1 cellular context compared by ENCODE assay signal in the genomic region with DNA sequence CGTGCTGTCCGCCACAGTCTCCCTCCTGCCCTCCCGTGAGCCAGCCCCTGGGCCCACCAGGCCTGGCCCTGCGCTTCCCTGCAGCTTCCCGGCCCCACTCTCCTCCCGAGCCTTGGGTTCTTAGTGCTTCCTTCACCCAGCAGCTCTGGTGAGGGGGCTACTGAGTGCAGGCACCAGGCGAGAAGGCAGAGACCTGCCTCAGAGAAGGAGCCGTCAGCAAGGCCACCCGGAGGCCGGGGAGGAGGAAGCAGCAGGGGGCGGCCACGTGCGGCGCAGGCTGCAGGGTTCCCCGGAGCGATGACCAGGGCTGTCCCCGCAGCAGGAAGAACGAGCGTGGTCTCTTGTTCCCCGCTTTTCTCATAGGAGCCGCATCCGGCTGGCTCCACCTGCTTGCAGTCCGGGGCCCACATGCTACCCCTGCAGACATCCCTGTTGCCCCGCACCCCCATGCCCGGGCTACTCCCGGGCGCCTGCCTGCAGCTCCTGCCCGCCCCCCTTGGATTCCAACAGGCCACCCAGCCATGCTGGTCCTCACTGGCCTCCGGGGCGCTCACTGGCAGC.
TF ChIP-seq lines count a peak whose summit lies in the region.

No MANE protein-coding gene starts in this region.

TF ChIP-seq in HepG2, 621 proteins besides CTCF, POLR2A, EP300 and RAD21 (continued from another document and continues in another):
- no peak for TF ChIP-seq KDM3A (CRISPR knock-in tag; IDR thresholded peaks at IDR 0.05; ENCODE audit: low read depth)
- peak; percentile 90 for TF ChIP-seq ZNF616 (CRISPR knock-in tag; IDR thresholded peaks at IDR 0.05; ENCODE audit: low read depth)
- peak; percentile 71; the same call in 1 of the 2 replicates for TF ChIP-seq GLI4 (CRISPR knock-in tag; IDR thresholded peaks at IDR 0.05; ENCODE audit: borderline replicate concordance)
- no peak for TF ChIP-seq MTA1 (CRISPR knock-in tag; IDR thresholded peaks at IDR 0.05; ENCODE audit: borderline replicate concordance)
- TF ChIP-seq SRSF4 (IDR thresholded peaks at IDR 0.05; ENCODE audit: low read depth, low read length, poor library complexity, severe bottlenecking), result no peak
- peak; percentile 38 for TF ChIP-seq RARA (CRISPR knock-in tag; IDR thresholded peaks at IDR 0.05)
- no peak for TF ChIP-seq SP1 (IDR thresholded peaks at IDR 0.05)
- TF ChIP-seq SP1 (CRISPR knock-in tag; IDR thresholded peaks at IDR 0.05), result no peak
- no peak for TF ChIP-seq ZNF260 (CRISPR knock-in tag; IDR thresholded peaks at IDR 0.05; ENCODE audit: borderline replicate concordance, low read depth)
- TF ChIP-seq ZNF775 (CRISPR knock-in tag; IDR thresholded peaks at IDR 0.05; ENCODE audit: borderline replicate concordance), result 0 out of 2 replicates have a peak, but pooled peaks have one; percentile 44
- no peak; the same call in 1 of the 2 replicates for TF ChIP-seq FOXJ3 (CRISPR knock-in tag; IDR thresholded peaks at IDR 0.05; ENCODE audit: borderline replicate concordance)
- TF ChIP-seq PHB2 (IDR thresholded peaks at IDR 0.05; ENCODE audit: partially characterized antibody), result no peak
- 0 out of 2 replicates have a peak, but pooled peaks have one; percentile 45 for TF ChIP-seq ZNF501 (CRISPR knock-in tag; IDR thresholded peaks at IDR 0.05)
- 0 out of 2 replicates have a peak, but pooled peaks have one; percentile 65 for TF ChIP-seq ZNF724P (CRISPR knock-in tag; IDR thresholded peaks at IDR 0.05; ENCODE audit: borderline replicate concordance)
- no peak for TF ChIP-seq ZC3H4 (CRISPR knock-in tag; IDR thresholded peaks at IDR 0.05; ENCODE audit: borderline replicate concordance)
- TF ChIP-seq SIN3B (IDR thresholded peaks at IDR 0.05; ENCODE audit: low read length), result no peak
- no peak; the same call in none of the 2 replicates for TF ChIP-seq HOXA9 (CRISPR knock-in tag; IDR thresholded peaks at IDR 0.05; ENCODE audit: borderline replicate concordance)
- TF ChIP-seq MTF1 (CRISPR knock-in tag; IDR thresholded peaks at IDR 0.05), result 0 out of 2 replicates have a peak, but pooled peaks have one; percentile 61
- peak; percentile 83; the same call in 1 of the 2 replicates for TF ChIP-seq ZNF737 (CRISPR knock-in tag; IDR thresholded peaks at IDR 0.05; ENCODE audit: borderline replicate concordance)
- TF ChIP-seq, protein P1, sequence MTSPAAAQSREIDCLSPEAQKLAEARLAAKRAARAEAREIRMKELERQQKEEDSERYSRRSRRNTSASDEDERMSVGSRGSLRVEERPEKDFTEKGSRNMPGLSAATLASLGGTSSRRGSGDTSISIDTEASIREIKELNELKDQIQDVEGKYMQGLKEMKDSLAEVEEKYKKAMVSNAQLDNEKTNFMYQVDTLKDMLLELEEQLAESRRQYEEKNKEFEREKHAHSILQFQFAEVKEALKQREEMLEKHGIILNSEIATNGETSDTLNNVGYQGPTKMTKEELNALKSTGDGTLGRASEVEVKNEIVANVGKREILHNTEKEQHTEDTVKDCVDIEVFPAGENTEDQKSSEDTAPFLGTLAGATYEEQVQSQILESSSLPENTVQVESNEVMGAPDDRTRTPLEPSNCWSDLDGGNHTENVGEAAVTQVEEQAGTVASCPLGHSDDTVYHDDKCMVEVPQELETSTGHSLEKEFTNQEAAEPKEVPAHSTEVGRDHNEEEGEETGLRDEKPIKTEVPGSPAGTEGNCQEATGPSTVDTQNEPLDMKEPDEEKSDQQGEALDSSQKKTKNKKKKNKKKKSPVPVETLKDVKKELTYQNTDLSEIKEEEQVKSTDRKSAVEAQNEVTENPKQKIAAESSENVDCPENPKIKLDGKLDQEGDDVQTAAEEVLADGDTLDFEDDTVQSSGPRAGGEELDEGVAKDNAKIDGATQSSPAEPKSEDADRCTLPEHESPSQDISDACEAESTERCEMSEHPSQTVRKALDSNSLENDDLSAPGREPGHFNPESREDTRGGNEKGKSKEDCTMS (CRISPR knock-in tag; conservative IDR thresholded peaks at IDR 0.05), result no peak
- TF ChIP-seq FOXA3 (CRISPR knock-in tag; IDR thresholded peaks at IDR 0.05), result 0 out of 2 replicates have a peak, but pooled peaks have one; percentile 15
- no peak for TF ChIP-seq FOXK1 (CRISPR knock-in tag; IDR thresholded peaks at IDR 0.05; ENCODE audit: borderline replicate concordance, low read depth)
- TF ChIP-seq, protein P2, sequence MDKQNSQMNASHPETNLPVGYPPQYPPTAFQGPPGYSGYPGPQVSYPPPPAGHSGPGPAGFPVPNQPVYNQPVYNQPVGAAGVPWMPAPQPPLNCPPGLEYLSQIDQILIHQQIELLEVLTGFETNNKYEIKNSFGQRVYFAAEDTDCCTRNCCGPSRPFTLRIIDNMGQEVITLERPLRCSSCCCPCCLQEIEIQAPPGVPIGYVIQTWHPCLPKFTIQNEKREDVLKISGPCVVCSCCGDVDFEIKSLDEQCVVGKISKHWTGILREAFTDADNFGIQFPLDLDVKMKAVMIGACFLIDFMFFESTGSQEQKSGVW (CRISPR knock-in tag; IDR thresholded peaks at IDR 0.05; ENCODE audit: borderline replicate concordance), result no peak
- no peak for TF ChIP-seq ZNF17 (CRISPR knock-in tag; IDR thresholded peaks at IDR 0.05)
- TF ChIP-seq HMG20A (CRISPR knock-in tag; IDR thresholded peaks at IDR 0.05; ENCODE audit: borderline replicate concordance), result no peak
- TF ChIP-seq NR2C2 (CRISPR knock-in tag; IDR thresholded peaks at IDR 0.05; ENCODE audit: borderline replicate concordance), result peak; percentile 41; the same call in 1 of the 2 replicates
- TF ChIP-seq MXI1 (IDR thresholded peaks at IDR 0.05; ENCODE audit: borderline replicate concordance, low read depth, low read length), result peak; percentile 49; the same call in 1 of the 3 replicates
- TF ChIP-seq, protein P3, sequence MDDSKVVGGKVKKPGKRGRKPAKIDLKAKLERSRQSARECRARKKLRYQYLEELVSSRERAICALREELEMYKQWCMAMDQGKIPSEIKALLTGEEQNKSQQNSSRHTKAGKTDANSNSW (CRISPR knock-in tag; IDR thresholded peaks at IDR 0.05; ENCODE audit: borderline replicate concordance), result peak; percentile 95; the same call in 1 of the 2 replicates
- TF ChIP-seq HDAC6 (IDR thresholded peaks at IDR 0.05; ENCODE audit: low read depth, low read length), result no peak
- peak; percentile 45; the same call in 1 of the 2 replicates for TF ChIP-seq THAP11 (CRISPR knock-in tag; IDR thresholded peaks at IDR 0.05)
- TF ChIP-seq ZSCAN21 (CRISPR knock-in tag; IDR thresholded peaks at IDR 0.05; ENCODE audit: borderline replicate concordance), result peak; percentile 74; the same call in 1 of the 2 replicates
- TF ChIP-seq ZNF496 (CRISPR knock-in tag; IDR thresholded peaks at IDR 0.05; ENCODE audit: insufficient replicate concordance), result no peak
- TF ChIP-seq ZNF564 (CRISPR knock-in tag; IDR thresholded peaks at IDR 0.05), result peak; percentile 79; the same call in 1 of the 2 replicates
- TF ChIP-seq, protein P4, sequence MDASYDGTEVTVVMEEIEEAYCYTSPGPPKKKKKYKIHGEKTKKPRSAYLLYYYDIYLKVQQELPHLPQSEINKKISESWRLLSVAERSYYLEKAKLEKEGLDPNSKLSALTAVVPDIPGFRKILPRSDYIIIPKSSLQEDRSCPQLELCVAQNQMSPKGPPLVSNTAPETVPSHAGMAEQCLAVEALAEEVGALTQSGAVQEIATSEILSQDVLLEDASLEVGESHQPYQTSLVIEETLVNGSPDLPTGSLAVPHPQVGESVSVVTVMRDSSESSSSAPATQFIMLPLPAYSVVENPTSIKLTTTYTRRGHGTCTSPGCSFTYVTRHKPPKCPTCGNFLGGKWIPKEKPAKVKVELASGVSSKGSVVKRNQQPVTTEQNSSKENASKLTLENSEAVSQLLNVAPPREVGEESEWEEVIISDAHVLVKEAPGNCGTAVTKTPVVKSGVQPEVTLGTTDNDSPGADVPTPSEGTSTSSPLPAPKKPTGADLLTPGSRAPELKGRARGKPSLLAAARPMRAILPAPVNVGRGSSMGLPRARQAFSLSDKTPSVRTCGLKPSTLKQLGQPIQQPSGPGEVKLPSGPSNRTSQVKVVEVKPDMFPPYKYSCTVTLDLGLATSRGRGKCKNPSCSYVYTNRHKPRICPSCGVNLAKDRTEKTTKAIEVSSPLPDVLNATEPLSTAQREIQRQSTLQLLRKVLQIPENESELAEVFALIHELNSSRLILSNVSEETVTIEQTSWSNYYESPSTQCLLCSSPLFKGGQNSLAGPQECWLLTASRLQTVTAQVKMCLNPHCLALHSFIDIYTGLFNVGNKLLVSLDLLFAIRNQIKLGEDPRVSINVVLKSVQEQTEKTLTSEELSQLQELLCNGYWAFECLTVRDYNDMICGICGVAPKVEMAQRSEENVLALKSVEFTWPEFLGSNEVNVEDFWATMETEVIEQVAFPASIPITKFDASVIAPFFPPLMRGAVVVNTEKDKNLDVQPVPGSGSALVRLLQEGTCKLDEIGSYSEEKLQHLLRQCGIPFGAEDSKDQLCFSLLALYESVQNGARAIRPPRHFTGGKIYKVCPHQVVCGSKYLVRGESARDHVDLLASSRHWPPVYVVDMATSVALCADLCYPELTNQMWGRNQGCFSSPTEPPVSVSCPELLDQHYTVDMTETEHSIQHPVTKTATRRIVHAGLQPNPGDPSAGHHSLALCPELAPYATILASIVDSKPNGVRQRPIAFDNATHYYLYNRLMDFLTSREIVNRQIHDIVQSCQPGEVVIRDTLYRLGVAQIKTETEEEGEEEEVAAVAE (CRISPR knock-in tag; IDR thresholded peaks at IDR 0.05; ENCODE audit: borderline replicate concordance), result no peak
- TF ChIP-seq ARNTL (CRISPR knock-in tag; IDR thresholded peaks at IDR 0.05), result peak; percentile 63
- TF ChIP-seq, protein P5, sequence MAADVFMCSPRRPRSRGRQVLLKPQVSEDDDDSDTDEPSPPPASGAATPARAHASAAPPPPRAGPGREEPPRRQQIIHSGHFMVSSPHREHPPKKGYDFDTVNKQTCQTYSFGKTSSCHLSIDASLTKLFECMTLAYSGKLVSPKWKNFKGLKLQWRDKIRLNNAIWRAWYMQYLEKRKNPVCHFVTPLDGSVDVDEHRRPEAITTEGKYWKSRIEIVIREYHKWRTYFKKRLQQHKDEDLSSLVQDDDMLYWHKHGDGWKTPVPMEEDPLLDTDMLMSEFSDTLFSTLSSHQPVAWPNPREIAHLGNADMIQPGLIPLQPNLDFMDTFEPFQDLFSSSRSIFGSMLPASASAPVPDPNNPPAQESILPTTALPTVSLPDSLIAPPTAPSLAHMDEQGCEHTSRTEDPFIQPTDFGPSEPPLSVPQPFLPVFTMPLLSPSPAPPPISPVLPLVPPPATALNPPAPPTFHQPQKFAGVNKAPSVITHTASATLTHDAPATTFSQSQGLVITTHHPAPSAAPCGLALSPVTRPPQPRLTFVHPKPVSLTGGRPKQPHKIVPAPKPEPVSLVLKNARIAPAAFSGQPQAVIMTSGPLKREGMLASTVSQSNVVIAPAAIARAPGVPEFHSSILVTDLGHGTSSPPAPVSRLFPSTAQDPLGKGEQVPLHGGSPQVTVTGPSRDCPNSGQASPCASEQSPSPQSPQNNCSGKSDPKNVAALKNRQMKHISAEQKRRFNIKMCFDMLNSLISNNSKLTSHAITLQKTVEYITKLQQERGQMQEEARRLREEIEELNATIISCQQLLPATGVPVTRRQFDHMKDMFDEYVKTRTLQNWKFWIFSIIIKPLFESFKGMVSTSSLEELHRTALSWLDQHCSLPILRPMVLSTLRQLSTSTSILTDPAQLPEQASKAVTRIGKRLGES (CRISPR knock-in tag; IDR thresholded peaks at IDR 0.05; ENCODE audit: borderline replicate concordance), result 0 out of 2 replicates have a peak, but pooled peaks have one; percentile 26
- peak; percentile 92 for TF ChIP-seq ZNF607 (CRISPR knock-in tag; IDR thresholded peaks at IDR 0.05; ENCODE audit: borderline replicate concordance)
- no peak for TF ChIP-seq DPF2 (CRISPR knock-in tag; IDR thresholded peaks at IDR 0.05; ENCODE audit: borderline replicate concordance, low read depth)
- no peak for TF ChIP-seq ZSCAN29 (CRISPR knock-in tag; conservative IDR thresholded peaks at IDR 0.05)
- TF ChIP-seq, protein P6, sequence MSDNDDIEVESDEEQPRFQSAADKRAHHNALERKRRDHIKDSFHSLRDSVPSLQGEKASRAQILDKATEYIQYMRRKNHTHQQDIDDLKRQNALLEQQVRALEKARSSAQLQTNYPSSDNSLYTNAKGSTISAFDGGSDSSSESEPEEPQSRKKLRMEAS (IDR thresholded peaks at IDR 0.05), result peak; percentile 99
- no peak; the same call in 1 of the 2 replicates for TF ChIP-seq DMAP1 (CRISPR knock-in tag; IDR thresholded peaks at IDR 0.05)
- TF ChIP-seq, protein P7, sequence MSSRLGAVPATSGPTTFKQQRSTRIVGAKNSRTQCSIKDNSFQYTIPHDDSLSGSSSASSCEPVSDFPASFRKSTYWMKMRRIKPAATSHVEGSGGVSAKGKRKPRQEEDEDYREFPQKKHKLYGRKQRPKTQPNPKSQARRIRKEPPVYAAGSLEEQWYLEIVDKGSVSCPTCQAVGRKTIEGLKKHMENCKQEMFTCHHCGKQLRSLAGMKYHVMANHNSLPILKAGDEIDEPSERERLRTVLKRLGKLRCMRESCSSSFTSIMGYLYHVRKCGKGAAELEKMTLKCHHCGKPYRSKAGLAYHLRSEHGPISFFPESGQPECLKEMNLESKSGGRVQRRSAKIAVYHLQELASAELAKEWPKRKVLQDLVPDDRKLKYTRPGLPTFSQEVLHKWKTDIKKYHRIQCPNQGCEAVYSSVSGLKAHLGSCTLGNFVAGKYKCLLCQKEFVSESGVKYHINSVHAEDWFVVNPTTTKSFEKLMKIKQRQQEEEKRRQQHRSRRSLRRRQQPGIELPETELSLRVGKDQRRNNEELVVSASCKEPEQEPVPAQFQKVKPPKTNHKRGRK (CRISPR knock-in tag; IDR thresholded peaks at IDR 0.05), result no peak
- TF ChIP-seq ZNF292 (CRISPR knock-in tag; IDR thresholded peaks at IDR 0.05; ENCODE audit: borderline replicate concordance, low read depth), result 0 out of 2 replicates have a peak, but pooled peaks have one; percentile 68
- peak; percentile 87; the same call in 1 of the 2 replicates for TF ChIP-seq ZNF749 (CRISPR knock-in tag; IDR thresholded peaks at IDR 0.05; ENCODE audit: borderline replicate concordance)
- TF ChIP-seq ZFX (CRISPR knock-in tag; IDR thresholded peaks at IDR 0.05; ENCODE audit: low read depth), result peak; percentile 83
- no peak for TF ChIP-seq FOXA1 (IDR thresholded peaks at IDR 0.05)
- no peak for TF ChIP-seq FOXA1 (CRISPR knock-in tag; IDR thresholded peaks at IDR 0.05)
- peak; percentile 93 for TF ChIP-seq BORCS8-MEF2B (CRISPR knock-in tag; IDR thresholded peaks at IDR 0.05)
- TF ChIP-seq STAT5B (CRISPR knock-in tag; IDR thresholded peaks at IDR 0.05), result 0 out of 2 replicates have a peak, but pooled peaks have one; percentile 48
- TF ChIP-seq ZFP36L1 (CRISPR knock-in tag; IDR thresholded peaks at IDR 0.05), result 0 out of 2 replicates have a peak, but pooled peaks have one; percentile 52
- peak; percentile 94 for TF ChIP-seq ZNF883 (CRISPR knock-in tag; IDR thresholded peaks at IDR 0.05; ENCODE audit: not compliant biosample characterization)
- peak; percentile 93; the same call in 1 of the 2 replicates for TF ChIP-seq ZNF83 (CRISPR knock-in tag; IDR thresholded peaks at IDR 0.05; ENCODE audit: borderline replicate concordance)
